13 cellular contexts compared by ENCODE assay signal in genomic region chr20:47749367-47749766, GRCh38. TPM values are rescaled to one million over a fixed set of nuclear protein-coding genes. Genes with fewer than 3 reads are reported as not detected.
DNase-seq lines count a peak whose midpoint lies in the region; ATAC-seq and TF ChIP-seq lines count a peak whose summit lies in the region.
"Had no signal": no experiment of that assay in that cellular context is flagged by ENCODE, and none has a peak within 500 bp of the region (broad histone marks: within the 10 kb centered on the region; RNA-seq: fewer than 3 reads in every experiment).

No MANE protein-coding gene starts in this region.

- H3K27ac ChIP-seq in RWPE1 (peak overlapping the region; percentile 78), thyroid gland (peak overlapping the region in 2 of 3 donors; percentile 2 to 55)
- H3K27ac ChIP-seq: prostate gland had no signal

- TF ChIP-seq POLR2A in thyroid gland (IDR thresholded peaks at IDR 0.05), result no peak

- peaks cover 2% of the 10 kb centered on the region for H3K27me3 ChIP-seq in MG63
- H3K27me3 ChIP-seq in thyroid gland, result no peaks in the 10 kb centered on the region
- no peaks in the 10 kb centered on the region for H3K27me3 ChIP-seq in HAP-1 (ENCODE audit: low read depth)

- WGBS in thyroid gland, 2 donors, result 9 to 40% methylated on average over 4 of the region's 4 CpGs

- TF ChIP-seq CTCF in RWPE1 (conservative IDR thresholded peaks at IDR 0.05; ENCODE audit: low read depth), result no peak
- TF ChIP-seq CTCF in thyroid gland (IDR thresholded peaks at IDR 0.05), result no peak
- TF ChIP-seq CTCF in Calu3 (IDR thresholded peaks at IDR 0.05; ENCODE audit: unreplicated experiment), result no peak

- no peaks in the 10 kb centered on the region for H3K36me3 Mint-ChIP-seq in Calu3 (ENCODE audit: insufficient read depth, unreplicated experiment)
- H3K36me3 Mint-ChIP-seq: CD8-positive, alpha-beta memory T cell; IgD-negative memory B cell had no signal

- H3K4me3 ChIP-seq in MG63 (no peak overlapping the region), thyroid gland (replicated peaks in 1 of 3) (no peak overlapping the region), HAP-1 (no peak overlapping the region)
- H3K4me3 ChIP-seq: prostate gland had no signal

- peak; percentile 71 to 87 for ATAC-seq in left cardiac atrium

- no peak overlapping the region for H3K27ac Mint-ChIP-seq in Calu3 (ENCODE audit: unreplicated experiment)
- H3K27ac Mint-ChIP-seq: activated T-helper 1 cell treated with anti-CD3 and anti-CD28 coated beads, Interleukin-12 subunit alpha, Interleukin-12 subunit beta, Interleukin-2, Interleukin-4 antibody, amounts not matched to agents 30 ng/mL and 10 ng/mL and 1 ng/mL, durations not matched to agents 14 hours and 24 hours and 36 hours had no signal

- no peaks in the 10 kb centered on the region for H3K9me3 Mint-ChIP-seq in Calu3 (ENCODE audit: low read depth, unreplicated experiment)
- H3K9me3 Mint-ChIP-seq: activated T-helper 1 cell treated with anti-CD3 and anti-CD28 coated beads, Interleukin-12 subunit alpha, Interleukin-12 subunit beta, Interleukin-2, Interleukin-4 antibody, amounts not matched to agents 30 ng/mL and 10 ng/mL and 1 ng/mL, durations not matched to agents 14 hours and 24 hours and 36 hours; CD8-positive, alpha-beta memory T cell; IgD-negative memory B cell had no signal

- BruUV-seq in Calu3 (replicated peaks; lab: Mats Ljungman, UMichigan), result no TSS peak

- no peaks in the 10 kb centered on the region for H3K4me1 Mint-ChIP-seq in Calu3 (ENCODE audit: low read depth, unreplicated experiment)

- in situ Hi-C loops in HAP-1 (cut with MboI; ENCODE audit: low sequenced_read_pairs), result no loop called here

- POLR2A ChIA-PET in RWPE1 (lab: Yijun Ruan, JAX; ENCODE audit: low non-redundant PET), result no interaction called here

- H3K4me1 ChIP-seq in thyroid gland (peaks cover 16 to 21% of the 10 kb centered on the region in 2 donors), HAP-1 (no peaks in the 10 kb centered on the region)
- H3K4me1 ChIP-seq: prostate gland had no signal

- CTCF ChIA-PET in RWPE1 (lab: Yijun Ruan, JAX), result no interaction called here
- CTCF ChIA-PET in Calu3 (lab: Charles Lee), result interaction anchor here (0.6 to 1.4 kb wide), 3 partner anchors 10 to 1469 kb away, joined by 3 to 4 read pairs (median 3); no protein-coding TSS in a partner anchor

- H3K4me3 Mint-ChIP-seq in Calu3 (ENCODE audit: low read depth, unreplicated experiment), result no peak overlapping the region
- H3K4me3 Mint-ChIP-seq: activated T-helper 1 cell treated with anti-CD3 and anti-CD28 coated beads, Interleukin-12 subunit alpha, Interleukin-12 subunit beta, Interleukin-2, Interleukin-4 antibody, amounts not matched to agents 30 ng/mL and 10 ng/mL and 1 ng/mL, durations not matched to agents 14 hours and 24 hours and 36 hours; CD8-positive, alpha-beta memory T cell had no signal

- H3K9me3 ChIP-seq in MG63 (no peaks in the 10 kb centered on the region), thyroid gland (no peaks in the 10 kb centered on the region), HAP-1 (no peaks in the 10 kb centered on the region)
- H3K9me3 ChIP-seq: prostate gland had no signal

- DNase-seq in MG63 (peak; percentile 59), RWPE1 (ENCODE audit: low spot score) (no peak), left cardiac atrium (peak; percentile 84), thyroid gland (peak; percentile 45 to 57), NCI-H345 (lab: John Stamatoyannopoulos, UW) (no peak), HAP-1 (ENCODE audit: low spot score in 2 of 2) (no peak), Calu3 (no peak)
- DNase-seq: CD8-positive, alpha-beta memory T cell; NCI-H1105 treated with DMSO at 0.1 percent for 48 hours; NCI-H69 had no signal

- H3K27me3 Mint-ChIP-seq in Calu3 (ENCODE audit: unreplicated experiment), result no peaks in the 10 kb centered on the region

- intact Hi-C loops in left cardiac atrium (cut with DNase I), result no loop called here
- intact Hi-C loops in thyroid gland (cut with DNase I), result no loop called here
- intact Hi-C loops in Calu3 (cut with micrococcal nuclease; ENCODE audit: unreplicated experiment), result no loop called here

- H3K36me3 ChIP-seq in MG63 (no peaks in the 10 kb centered on the region), thyroid gland (no peaks in the 10 kb centered on the region), HAP-1 (replicated peaks) (no peaks in the 10 kb centered on the region)
- H3K36me3 ChIP-seq: prostate gland had no signal

RNA-seq across cellular contexts. Expression of gene SULF2, which starts 35.9 kb away (rescaled TPM):
- total RNA-seq in MG63 (2014; rRNA removed; shearing (Covaris generic); ENCODE audit: low replicate concordance), result 0.20 and 2.0 TPM in 2 replicates
- 10 to 100 TPM; 37.2 to 55.1 TPM for total RNA-seq in left cardiac atrium
- 10 to 100 TPM; 39.4 to 90.6 (median 55.4) TPM for total RNA-seq in thyroid gland
- total RNA-seq in Calu3 (2022), result 112 and 120 TPM in 2 replicates

Comparison
In these comparisons a context has a peak if more than half of its experiments do, and no peak if none do; other contexts are left out.
1. DNase-seq: peak in MG63 (single experiment), left cardiac atrium (single experiment) and thyroid gland (2 of 2); none in RWPE1 (single experiment), NCI-H345 (single experiment), HAP-1 (0 of 2) and Calu3 (single experiment).
2. RNA of gene SULF2, which starts 35.9 kb away (total RNA-seq): 112 to 120 TPM in Calu3, 39.4 to 90.6 TPM in thyroid gland and 37.2 to 55.1 TPM in left cardiac atrium; 0.20 to 2.0 TPM in MG63; every median in the first group is over 10 times any median in the second.